Comparison of ENCODE assay signal across 1 cellular context in genomic region chr16:16861546-16861945, GRCh38.
TF ChIP-seq lines count a peak whose summit lies in the region.

No MANE protein-coding gene starts in this region.

TF ChIP-seq in K562, 482 proteins besides CTCF, POLR2A, EP300 and RAD21 (continued from another document):
- TF ChIP-seq, protein P1, sequence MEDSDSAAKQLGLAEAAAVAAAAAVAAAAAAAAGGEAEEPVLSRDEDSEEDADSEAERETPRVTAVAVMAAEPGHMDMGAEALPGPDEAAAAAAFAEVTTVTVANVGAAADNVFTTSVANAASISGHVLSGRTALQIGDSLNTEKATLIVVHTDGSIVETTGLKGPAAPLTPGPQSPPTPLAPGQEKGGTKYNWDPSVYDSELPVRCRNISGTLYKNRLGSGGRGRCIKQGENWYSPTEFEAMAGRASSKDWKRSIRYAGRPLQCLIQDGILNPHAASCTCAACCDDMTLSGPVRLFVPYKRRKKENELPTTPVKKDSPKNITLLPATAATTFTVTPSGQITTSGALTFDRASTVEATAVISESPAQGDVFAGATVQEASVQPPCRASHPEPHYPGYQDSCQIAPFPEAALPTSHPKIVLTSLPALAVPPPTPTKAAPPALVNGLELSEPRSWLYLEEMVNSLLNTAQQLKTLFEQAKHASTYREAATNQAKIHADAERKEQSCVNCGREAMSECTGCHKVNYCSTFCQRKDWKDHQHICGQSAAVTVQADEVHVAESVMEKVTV (CRISPR knock-in tag; IDR thresholded peaks at IDR 0.05) = no peak
- TF ChIP-seq ZNF592 (IDR thresholded peaks at IDR 0.05) (no peak), ZNF121 (CRISPR knock-in tag; conservative IDR thresholded peaks at IDR 0.05) (no peak)
